ENCODE assay signal across 8 cellular contexts in the genomic region with DNA sequence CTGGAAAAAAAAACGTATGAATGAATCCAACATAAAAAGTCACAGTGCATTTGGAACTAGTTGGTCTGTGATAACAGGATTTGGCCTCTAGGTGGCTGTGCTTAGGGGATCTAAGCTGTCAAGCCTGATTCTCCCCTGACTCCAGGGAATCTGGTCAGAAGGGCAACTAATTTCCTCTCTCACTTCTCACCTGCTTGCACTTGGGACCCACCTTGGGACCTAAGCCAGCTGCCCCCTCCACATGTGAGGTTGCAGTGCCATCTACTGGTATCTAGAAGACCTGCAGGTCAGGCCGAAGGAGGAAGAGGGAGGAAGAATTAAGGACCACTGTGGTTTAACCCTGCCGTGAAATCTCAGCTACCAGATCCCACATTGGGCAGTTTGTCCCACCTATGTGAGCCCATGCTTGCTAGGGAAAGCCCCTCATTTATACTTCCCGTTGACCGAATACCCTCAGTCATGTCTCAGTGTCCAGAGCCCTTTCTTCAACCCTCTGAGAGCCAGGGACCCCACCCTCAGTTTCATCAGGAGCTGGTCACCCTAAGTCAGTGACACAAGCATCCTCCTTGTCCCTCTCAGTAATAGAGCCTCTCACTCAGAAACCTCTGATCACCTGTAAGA. TPM values are rescaled to one million over a fixed set of nuclear protein-coding genes. Genes with fewer than 3 reads are reported as not detected.
DNase-seq lines count a peak whose midpoint lies in the region; ATAC-seq and TF ChIP-seq lines count a peak whose summit lies in the region.

No MANE protein-coding gene starts in this region.

- ATAC-seq in activated naive CD4-positive, alpha-beta T cell treated with anti-CD3 and anti-CD28 coated beads, Interleukin-2, amount 50 U/mL, for 72 hours = peak; percentile 51 to 64
- ATAC-seq in heart right ventricle = peak; percentile 51 to 78 (median 64)

- H3K4me3 ChIP-seq in H7 (ENCODE audit: insufficient read depth, low read depth, low read length) (no peak overlapping the region), MM.1S (ENCODE audit: low read length) (no peak overlapping the region), heart right ventricle (no peak overlapping the region), sigmoid colon (no peak overlapping the region)

- TF ChIP-seq EP300 in sigmoid colon (IDR thresholded peaks at IDR 0.05) = no peak

- H3K9me3 Mint-ChIP-seq in activated naive CD4-positive, alpha-beta T cell treated with anti-CD3 and anti-CD28 coated beads, Interleukin-2, amount 50 U/mL, for 72 hours = no peaks in the 10 kb centered on the region

- no peaks in the 10 kb centered on the region for H3K36me3 Mint-ChIP-seq in activated naive CD4-positive, alpha-beta T cell treated with anti-CD3 and anti-CD28 coated beads, Interleukin-2, amount 50 U/mL, for 72 hours

- TF ChIP-seq POLR2A in sigmoid colon (IDR thresholded peaks at IDR 0.05) = no peak

- H3K27me3 ChIP-seq in H7 (ENCODE audit: control insufficient read depth, insufficient read depth, low read length) (no peaks in the 10 kb centered on the region), MM.1S (replicated peaks; ENCODE audit: insufficient read depth, low read length) (no peaks in the 10 kb centered on the region), heart right ventricle (no peaks in the 10 kb centered on the region), sigmoid colon (no peaks in the 10 kb centered on the region)

- 7 to 12% methylated on average over 5 of the region's 5 CpGs for WGBS in heart right ventricle, 2 donors
- 13 to 18% methylated on average over 5 of the region's 5 CpGs for WGBS in sigmoid colon, 2 donors

- TF ChIP-seq CTCF in GM10266 (IDR thresholded peaks at IDR 0.05; ENCODE audit: control insufficient read depth, insufficient read depth, low read depth, missing control alignments) (peak; percentile 97), MM.1S (IDR thresholded peaks at IDR 0.05; ENCODE audit: low read length) (peak; percentile 98), heart right ventricle (IDR thresholded peaks at IDR 0.05) (peak; percentile 86 to 99 (median 96)), sigmoid colon (IDR thresholded peaks at IDR 0.05) (peak; percentile 79 to 90 (median 86))

- DNase-seq in GM10266 (ENCODE audit: extremely low spot score) (peak; percentile 58), H7 (peak; percentile 86), MM.1S (peak; percentile 58), SKM-1 (lab: John Stamatoyannopoulos, UW; ENCODE audit: unreplicated experiment) (peak; percentile 23), heart right ventricle (peak in 1 of 2 donors; percentile 40), sigmoid colon (peak; percentile 76), mesenteric fat pad (ENCODE audit: low spot score) (no peak)
- peak in 1 of 2 donors; percentile 71 for DNase-seq in activated naive CD4-positive, alpha-beta T cell treated with anti-CD3 and anti-CD28 coated beads, Interleukin-2, amount 50 U/mL, for 72 hours (ENCODE audit: low spot score in 2 of 2)

- no peaks in the 10 kb centered on the region for H3K79me2 ChIP-seq in MM.1S (ENCODE audit: low read length)

- no peaks in the 10 kb centered on the region for H3K9me2 ChIP-seq in MM.1S (replicated peaks; ENCODE audit: insufficient read depth, low read length)

- no peak overlapping the region for H2AFZ ChIP-seq in MM.1S (ENCODE audit: low read length)

- intact Hi-C loops in heart right ventricle (cut with DNase I) = loop anchor here (1.0 to 10.0 kb wide), 14 partner anchors 36 to 331 kb away; a partner anchor contains a TSS
- intact Hi-C loops in sigmoid colon (cut with DNase I) = loop anchor here (5.0 kb wide), 1 partner anchor 56 kb away; no protein-coding TSS in a partner anchor

- H3K9me3 ChIP-seq in MM.1S (replicated peaks; ENCODE audit: insufficient read depth, low read length) (no peaks in the 10 kb centered on the region), heart right ventricle (no peaks in the 10 kb centered on the region), sigmoid colon (no peaks in the 10 kb centered on the region)

- no peaks in the 10 kb centered on the region for H4K20me1 ChIP-seq in MM.1S (ENCODE audit: insufficient read depth, low read length)

- H3K36me3 ChIP-seq in H7 (replicated peaks; ENCODE audit: control insufficient read depth, insufficient read depth, low read length) (no peaks in the 10 kb centered on the region), MM.1S (replicated peaks; ENCODE audit: insufficient read depth, low read length) (no peaks in the 10 kb centered on the region), heart right ventricle (no peaks in the 10 kb centered on the region), sigmoid colon (no peaks in the 10 kb centered on the region)

- H3K27ac ChIP-seq in MM.1S (ENCODE audit: low read length) (no peak overlapping the region), heart right ventricle (no peak overlapping the region), sigmoid colon (no peak overlapping the region)

- H3K4me2 ChIP-seq in MM.1S (ENCODE audit: low read depth, low read length) = no peak overlapping the region

- no peaks in the 10 kb centered on the region for H3F3A ChIP-seq in MM.1S (ENCODE audit: insufficient read depth, low read length)

- H3K9ac ChIP-seq in MM.1S (ENCODE audit: low read length) = no peak overlapping the region

- H3K4me1 ChIP-seq in MM.1S (ENCODE audit: low read length) (no peaks in the 10 kb centered on the region), heart right ventricle (peaks cover 0 to 19% (median 5%) of the 10 kb centered on the region in 9 donors), sigmoid colon (peaks cover 0 to 22% (median 17%) of the 10 kb centered on the region in 4 donors)

- peak overlapping the region; percentile 24 to 31 for H3K27ac Mint-ChIP-seq in activated naive CD4-positive, alpha-beta T cell treated with anti-CD3 and anti-CD28 coated beads, Interleukin-2, amount 50 U/mL, for 72 hours

RNA-seq across cellular contexts. Expression of a gene that starts 33.2 kb away (rescaled TPM):
- 93.4 and 179 TPM in 2 replicates for total RNA-seq in H7 (2014; rRNA removed; shearing (Covaris generic))
- 10 to 100 TPM in 1 of 2 donors, 1 to 10 TPM in 1; 4.3 to 20.7 TPM for total RNA-seq in activated naive CD4-positive, alpha-beta T cell treated with anti-CD3 and anti-CD28 coated beads, Interleukin-2, amount 50 U/mL, for 72 hours
- 100 to 1,000 TPM in 1 of 10 donors, 10 to 100 TPM in 9; 39.3 to 117 (median 46.0) TPM for total RNA-seq in heart right ventricle
- polyA plus RNA-seq in heart right ventricle = 100 to 1,000 TPM; 150 to 186 TPM
- total RNA-seq in sigmoid colon = 100 to 1,000 TPM; 113 to 294 (median 188) TPM
- polyA plus RNA-seq in sigmoid colon = 10 to 100 TPM in 2 of 3 donors, 1 to 10 TPM in 1; 6.9 to 25.6 (median 24.0) TPM
- total RNA-seq in mesenteric fat pad = 56.0 TPM

RNA-seq across cellular contexts. Expression of a gene that starts 36.8 kb away (rescaled TPM):
- 6.2 and 13.3 TPM in 2 replicates for total RNA-seq in H7 (2014; rRNA removed; shearing (Covaris generic))
- 10 to 100 TPM; 13.1 to 24.8 TPM for total RNA-seq in activated naive CD4-positive, alpha-beta T cell treated with anti-CD3 and anti-CD28 coated beads, Interleukin-2, amount 50 U/mL, for 72 hours
- total RNA-seq in heart right ventricle (10 to 100 TPM; 57.4 to 88.1 (median 67.6) TPM), sigmoid colon (10 to 100 TPM; 17.1 to 36.8 (median 18.5) TPM), mesenteric fat pad (34.4 TPM)
- polyA plus RNA-seq in heart right ventricle (10 to 100 TPM; 53.8 to 62.1 TPM), sigmoid colon (10 to 100 TPM in 2 of 3 donors, 1 to 10 TPM in 1; 9.6 to 46.4 (median 22.2) TPM)
